Comparison of ENCODE assay signal across 12 cellular contexts in the genomic region with DNA sequence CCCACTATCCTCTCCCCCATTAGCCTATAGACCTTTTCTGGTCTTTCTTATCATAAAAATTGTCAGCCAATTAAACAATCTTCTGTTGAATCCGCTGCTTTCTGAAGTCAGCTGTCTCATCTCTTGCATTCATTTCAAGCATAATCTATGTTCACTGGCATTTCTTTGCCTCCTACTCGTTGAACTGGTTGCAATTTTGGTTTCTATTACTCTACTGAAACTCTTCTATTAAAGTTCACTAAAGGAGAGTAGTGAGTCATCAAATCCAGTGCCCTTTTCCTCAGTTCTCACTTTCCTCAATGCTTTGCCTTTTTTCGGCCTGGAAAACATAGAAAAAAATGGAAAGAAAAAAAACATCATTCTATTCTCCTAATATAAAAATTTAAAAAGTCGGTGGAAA. TPM values are rescaled to one million over a fixed set of nuclear protein-coding genes. Genes with fewer than 3 reads are reported as not detected.
DNase-seq lines count a peak whose midpoint lies in the region; ATAC-seq and TF ChIP-seq lines count a peak whose summit lies in the region.
"Had no signal": no experiment of that assay in that cellular context is flagged by ENCODE, and none has a peak within 500 bp of the region (broad histone marks: within the 10 kb centered on the region; RNA-seq: fewer than 3 reads in every experiment).

No MANE protein-coding gene starts in this region.

- H3K79me2 ChIP-seq in Karpas-422 (ENCODE audit: low read length), result no peaks in the 10 kb centered on the region

- no peaks in the 10 kb centered on the region for H3K27me3 ChIP-seq in foreskin keratinocyte
- H3K27me3 ChIP-seq in Karpas-422 (ENCODE audit: low read length), result no peaks in the 10 kb centered on the region
- H3K27me3 ChIP-seq: dorsolateral prefrontal cortex had no signal

- no peaks in the 10 kb centered on the region for H3K9me2 ChIP-seq in Karpas-422 (replicated peaks; ENCODE audit: insufficient read depth, low read length)

- no peak overlapping the region for H3K9ac ChIP-seq in Karpas-422 (ENCODE audit: low read length)

- H3K27ac ChIP-seq in foreskin keratinocyte, result peak overlapping the region; percentile 69
- no peak overlapping the region for H3K27ac ChIP-seq in Karpas-422 (ENCODE audit: low read length)

- ATAC-seq in GM18861 (IDR thresholded peaks at IDR 0.05; ENCODE audit: unreplicated experiment) (peak; percentile 52), GM21717 (IDR thresholded peaks at IDR 0.05; ENCODE audit: unreplicated experiment) (peak; percentile 76), HG03565 (IDR thresholded peaks at IDR 0.05; ENCODE audit: unreplicated experiment) (peak; percentile 73), foreskin keratinocyte (no peak)

- H2AFZ ChIP-seq in Karpas-422 (ENCODE audit: low read length), result no peak overlapping the region

- DNase-seq in foreskin keratinocyte, result no peak
- no peak for DNase-seq in HuH-7 (ENCODE audit: low spot score)
- DNase-seq in HCEC 1CT, result no peak
- DNase-seq in activated CD4-positive, alpha-beta T cell treated with anti-CD3 and anti-CD28 coated beads for 48 hours, result no peak
- no peak for DNase-seq in Karpas-422
- DNase-seq: dorsolateral prefrontal cortex; NCI-H2171 treated with DMSO at 0.1 percent for 48 hours; stimulated activated CD4-positive, alpha-beta T cell treated with anti-CD3 and anti-CD28 coated beads, Interleukin-2, amount 100 ng/mL, for 48 hours had no signal

- H3K4me3 ChIP-seq in Karpas-422 (ENCODE audit: low read length), result no peak overlapping the region
- H3K4me3 ChIP-seq: dorsolateral prefrontal cortex had no signal

- peaks cover 27% of the 10 kb centered on the region for H3K4me1 ChIP-seq in foreskin keratinocyte
- H3K4me1 ChIP-seq in Karpas-422 (ENCODE audit: low read length), result no peaks in the 10 kb centered on the region

- H4K20me1 ChIP-seq in Karpas-422 (ENCODE audit: insufficient read depth, low read depth, low read length), result no peaks in the 10 kb centered on the region

- TF ChIP-seq CTCF in foreskin keratinocyte (conservative IDR thresholded peaks at IDR 0.05), result no peak

- H3K4me2 ChIP-seq in Karpas-422 (ENCODE audit: low read depth, low read length, poor library complexity, severe bottlenecking), result no peak overlapping the region

- no peaks in the 10 kb centered on the region for H3K9me3 ChIP-seq in Karpas-422 (ENCODE audit: low read length)

- no peaks in the 10 kb centered on the region for H3K36me3 ChIP-seq in Karpas-422 (ENCODE audit: insufficient read depth, low read length)

RNA-seq across cellular contexts. Expression of a gene that starts 23.9 kb away (rescaled TPM):
- not detected in 2 replicates for total RNA-seq in foreskin keratinocyte
- polyA plus RNA-seq in foreskin keratinocyte, result not detected in 2 replicates
- not detected in 2 replicates for total RNA-seq in Karpas-422 (2014; rRNA removed; shearing (Covaris generic); ENCODE audit: low replicate concordance)
- polyA plus RNA-seq: neural cell had no signal
